Comparison of ENCODE assay signal across 23 cellular contexts in the genomic region with DNA sequence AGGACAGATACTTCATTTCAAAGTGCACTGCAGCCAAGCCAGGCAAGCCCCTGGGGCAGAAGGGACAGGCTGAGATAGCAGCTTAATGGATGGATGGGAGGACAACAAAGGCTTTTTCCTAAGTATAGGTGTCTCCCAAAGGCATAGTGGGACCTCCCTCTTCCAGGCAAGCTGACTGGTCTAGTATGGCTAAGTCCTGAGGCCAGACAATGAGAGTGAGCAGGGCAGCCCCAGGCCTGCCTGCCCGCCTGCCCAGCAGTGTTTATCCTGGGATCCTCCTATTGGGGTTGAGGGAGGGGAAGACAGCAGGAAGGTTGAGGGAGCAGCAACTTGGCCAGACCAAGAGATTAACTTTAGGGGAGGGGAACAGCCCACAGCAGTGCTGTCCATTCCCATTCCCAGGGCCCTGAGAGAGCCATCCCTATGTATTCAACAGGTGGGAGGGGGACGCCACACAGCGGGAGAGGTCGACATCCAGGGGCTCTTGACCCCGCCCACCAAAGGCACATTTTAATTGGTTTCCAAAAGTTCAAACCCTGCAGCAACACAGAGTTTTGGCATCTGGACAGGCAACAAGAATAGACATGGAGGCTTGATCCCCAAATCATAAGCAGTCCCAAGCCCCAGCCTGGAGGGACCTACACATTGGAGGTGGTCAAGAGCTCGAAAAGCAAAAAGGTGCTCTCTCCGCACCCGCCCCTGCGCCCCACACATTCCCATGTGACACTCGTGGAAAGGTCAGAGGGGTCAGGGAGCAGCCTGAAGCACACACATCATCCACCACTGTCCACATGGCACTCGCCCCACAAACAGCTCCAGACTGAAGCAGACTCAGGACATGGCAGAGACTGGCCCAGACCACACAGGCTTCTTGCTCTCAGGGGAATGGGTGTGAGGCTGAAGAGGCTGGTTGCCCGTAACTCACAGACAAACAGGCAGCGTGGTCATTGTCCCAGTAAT.
"Had no signal": no experiment of that assay in that cellular context is flagged by ENCODE, and none has a peak within 500 bp of the region (broad histone marks: within the 10 kb centered on the region; RNA-seq: fewer than 3 reads in every experiment).

No MANE protein-coding gene starts in this region.

- H3K27ac Mint-ChIP-seq: activated naive CD4-positive, alpha-beta T cell treated with anti-CD3 and anti-CD28 coated beads, Interleukin-2, amount 50 U/mL, for 24 hours; activated T-helper 1 cell treated with anti-CD3 and anti-CD28 coated beads, Interleukin-12 subunit alpha, Interleukin-12 subunit beta, Interleukin-2, Interleukin-4 antibody, amounts not matched to agents 30 ng/mL and 10 ng/mL and 1 ng/mL, durations not matched to agents 14 hours and 24 hours and 36 hours; naive thymus-derived CD4-positive, alpha-beta T cell; T-helper 1 cell treated with Interleukin-12 subunit alpha and Interleukin-12 subunit beta and Interleukin-4 antibody, amounts not matched to agents 30 μg/mL and 1 μg/mL, for 36 hours had no signal

- ATAC-seq: foreskin keratinocyte; heart right ventricle; naive thymus-derived CD4-positive, alpha-beta T cell; right cardiac atrium; stimulated activated naive CD8-positive, alpha-beta T cell treated with anti-CD3 and anti-CD28 coated beads, Interleukin-15, Interleukin-2, amounts not matched to agents 100 U/mL and 50 U/mL, for 24 hours had no signal

- DNase-seq: activated CD4-positive, alpha-beta T cell treated with anti-CD3 and anti-CD28 coated beads for 4 hours; activated CD4-positive, alpha-beta T cell treated with anti-CD3 and anti-CD28 coated beads, Interleukin-2, amount 50 U/mL, for 4 hours; dermis blood vessel endothelial cell; effector CD4-positive, alpha-beta T cell; foreskin keratinocyte; heart right ventricle; mammary epithelial cell; naive thymus-derived CD4-positive, alpha-beta T cell; right cardiac atrium; stimulated activated CD4-positive, alpha-beta T cell treated with anti-CD3 and anti-CD28 coated beads, Interleukin-4, amount 100 ng/mL, for 1 hour; stimulated activated naive CD8-positive, alpha-beta T cell treated with anti-CD3 and anti-CD28 coated beads, Interleukin-15, Interleukin-2, amounts not matched to agents 100 U/mL and 50 U/mL, for 24 hours; SW 1271; T-helper 9 cell; testis; transverse colon had no signal

- H3K27me3 Mint-ChIP-seq: activated naive CD4-positive, alpha-beta T cell treated with anti-CD3 and anti-CD28 coated beads, Interleukin-2, amount 50 U/mL, for 24 hours; central memory CD8-positive, alpha-beta T cell had no signal

- H3K36me3 Mint-ChIP-seq: activated naive CD4-positive, alpha-beta T cell treated with anti-CD3 and anti-CD28 coated beads, Interleukin-2, amount 50 U/mL, for 24 hours had no signal

- H3K4me1 ChIP-seq: foreskin keratinocyte had no signal

- H3K4me3 Mint-ChIP-seq: activated naive CD4-positive, alpha-beta T cell treated with anti-CD3 and anti-CD28 coated beads, Interleukin-2, amount 50 U/mL, for 24 hours; activated T-helper 1 cell treated with anti-CD3 and anti-CD28 coated beads, Interleukin-12 subunit alpha, Interleukin-12 subunit beta, Interleukin-2, Interleukin-4 antibody, amounts not matched to agents 30 ng/mL and 10 ng/mL and 1 ng/mL, durations not matched to agents 14 hours and 24 hours and 36 hours; central memory CD8-positive, alpha-beta T cell; naive thymus-derived CD4-positive, alpha-beta T cell; T-helper 1 cell treated with Interleukin-12 subunit alpha and Interleukin-12 subunit beta and Interleukin-4 antibody, amounts not matched to agents 30 μg/mL and 1 μg/mL, for 36 hours had no signal

- H3K9me3 Mint-ChIP-seq: activated naive CD4-positive, alpha-beta T cell treated with anti-CD3 and anti-CD28 coated beads, Interleukin-2, amount 50 U/mL, for 24 hours; activated T-helper 1 cell treated with anti-CD3 and anti-CD28 coated beads, Interleukin-12 subunit alpha, Interleukin-12 subunit beta, Interleukin-2, Interleukin-4 antibody, amounts not matched to agents 30 ng/mL and 10 ng/mL and 1 ng/mL, durations not matched to agents 14 hours and 24 hours and 36 hours; central memory CD8-positive, alpha-beta T cell; neural crest cell; T-helper 1 cell treated with Interleukin-12 subunit alpha and Interleukin-12 subunit beta and Interleukin-4 antibody, amounts not matched to agents 30 μg/mL and 1 μg/mL, for 36 hours had no signal

- H3K4me3 ChIP-seq: esophagus muscularis mucosa, heart right ventricle, testis, transverse colon had no signal

- H3K9me3 ChIP-seq: esophagus muscularis mucosa, heart right ventricle, testis, transverse colon had no signal

- H3K27ac ChIP-seq: foreskin keratinocyte, heart right ventricle, parathyroid adenoma, testis, transverse colon, VCaP had no signal

- H3K27me3 ChIP-seq: esophagus muscularis mucosa, foreskin keratinocyte, heart right ventricle, testis, transverse colon had no signal

- H3K36me3 ChIP-seq: transverse colon had no signal
